ENCODE assay signal across 9 cellular contexts in genomic region chr9:33452828-33453271, GRCh38. TPM values are rescaled to one million over a fixed set of nuclear protein-coding genes. Genes with fewer than 3 reads are reported as not detected.
DNase-seq lines count a peak whose midpoint lies in the region; TF ChIP-seq lines count a peak whose summit lies in the region.
"Had no signal": no experiment of that assay in that cellular context is flagged by ENCODE, and none has a peak within 500 bp of the region (broad histone marks: within the 10 kb centered on the region; RNA-seq: fewer than 3 reads in every experiment).

No MANE protein-coding gene starts in this region.

- no peaks in the 10 kb centered on the region for H3K27me3 Mint-ChIP-seq in CD8-positive, alpha-beta memory T cell

- POLR2A ChIA-PET in CD8-positive, alpha-beta memory T cell (lab: Charles Lee) = interaction anchor here (0.6 to 1.1 kb wide), 3 partner anchors 9 to 82 kb away, joined by 3 to 7 read pairs (median 4); no protein-coding TSS in a partner anchor

- no peak overlapping the region for H3K4me3 ChIP-seq in CD8-positive, alpha-beta memory T cell (ENCODE audit: low read length)
- no peak overlapping the region for H3K4me3 ChIP-seq in fibroblast of villous mesenchyme (ENCODE audit: low read depth, low read length)
- no peak overlapping the region for H3K4me3 ChIP-seq in prostate gland

- H3K27ac ChIP-seq in CD8-positive, alpha-beta memory T cell (ENCODE audit: low read depth, low read length) = no peak overlapping the region
- H3K27ac ChIP-seq in prostate gland = no peak overlapping the region

- peak; percentile 26 for TF ChIP-seq POLR2A in prostate gland (IDR thresholded peaks at IDR 0.05)

- H3K4me1 Mint-ChIP-seq in CD8-positive, alpha-beta memory T cell = peaks cover 48 to 65% (median 51%) of the 10 kb centered on the region in 3 donors

- H3K9me3 ChIP-seq in CD8-positive, alpha-beta memory T cell (ENCODE audit: low read length) = no peaks in the 10 kb centered on the region
- H3K9me3 ChIP-seq in prostate gland = no peaks in the 10 kb centered on the region

- peak; percentile 20 to 64 (median 39) for DNase-seq in CD8-positive, alpha-beta memory T cell
- DNase-seq in H4 (ENCODE audit: low spot score) (peak; percentile 84), NOMO-1 treated with DMSO at 0.1 percent for 48 hours (lab: John Stamatoyannopoulos, UW; ENCODE audit: unreplicated experiment) (peak; percentile 66), fibroblast of villous mesenchyme (ENCODE audit: low read depth) (peak; percentile 78), prostate gland (ENCODE audit: low spot score) (peak; percentile 62), NCI-H1417 treated with DMSO at 0.1 percent for 48 hours (lab: John Stamatoyannopoulos, UW) (no peak), NCI-H187 treated with DMSO at 0.1 percent for 48 hours (lab: John Stamatoyannopoulos, UW) (no peak)
- peak; percentile 79 to 82 for DNase-seq in activated T-cell treated with anti-CD3 and anti-CD28 coated beads, Interleukin-2, amount 50 U/mL, for 48 hours

- no peaks in the 10 kb centered on the region for H3K36me3 ChIP-seq in CD8-positive, alpha-beta memory T cell (ENCODE audit: insufficient read depth, low read length)
- H3K36me3 ChIP-seq in prostate gland = no peaks in the 10 kb centered on the region

- H3K4me1 ChIP-seq in CD8-positive, alpha-beta memory T cell (ENCODE audit: insufficient read depth, low read length) = peaks cover 52% of the 10 kb centered on the region
- no peaks in the 10 kb centered on the region for H3K4me1 ChIP-seq in prostate gland (replicated peaks)

- peak; percentile 89 for TF ChIP-seq CTCF in fibroblast of villous mesenchyme (IDR thresholded peaks at IDR 0.05; ENCODE audit: insufficient read depth, low read depth, low read length)
- TF ChIP-seq CTCF in prostate gland (IDR thresholded peaks at IDR 0.05) = peak in 2 of 4 experiments; percentile 61 to 86

- H3K9me3 Mint-ChIP-seq in CD8-positive, alpha-beta memory T cell = no peaks in the 10 kb centered on the region

- H3K36me3 Mint-ChIP-seq in CD8-positive, alpha-beta memory T cell = no peaks in the 10 kb centered on the region

- H3K27me3 ChIP-seq in CD8-positive, alpha-beta memory T cell (ENCODE audit: insufficient read depth, low read length, poor library complexity, severe bottlenecking) = no peaks in the 10 kb centered on the region
- H3K27me3 ChIP-seq in prostate gland (replicated peaks; ENCODE audit: insufficient read depth) = no peaks in the 10 kb centered on the region

- H3K27ac Mint-ChIP-seq in CD8-positive, alpha-beta memory T cell = peak overlapping the region in 7 of 8 donors; percentile 54 to 95 (median 80)

- intact Hi-C loops in prostate gland (cut with DNase I) = no loop called here

- CTCF ChIA-PET in CD8-positive, alpha-beta memory T cell (lab: Charles Lee) = interaction anchor here (0.7 to 10.6 kb wide), 19 partner anchors 9 to 163 kb away, joined by 3 to 202 read pairs (median 5); partner anchors contain the start of genes NFX1 and NOL6

- WGBS in prostate gland = 20% methylated on average over 7 of the region's 7 CpGs

- H3K4me3 Mint-ChIP-seq in CD8-positive, alpha-beta memory T cell = peak overlapping the region in 5 of 7 donors; percentile 25 to 78 (median 50)

RNA-seq across cellular contexts. Expression of gene AQP3, which starts 5.5 kb away (rescaled TPM):
- total RNA-seq in CD8-positive, alpha-beta memory T cell = 1 to 10 TPM; 8.7 to 9.3 TPM
- 183 TPM for polyA plus RNA-seq in CD8-positive, alpha-beta memory T cell
- total RNA-seq in H4 (2014; rRNA removed; shearing (Covaris generic)) = 15.9 and 18.3 TPM in 2 replicates
- total RNA-seq in fibroblast of villous mesenchyme (0.86 and 0.97 TPM in 2 replicates), prostate gland (100 to 1,000 TPM; 200 to 327 TPM)

RNA-seq across cellular contexts. Expression of gene NOL6, which starts 20.9 kb away (rescaled TPM):
- 10 to 100 TPM; 90.8 to 93.0 TPM for total RNA-seq in CD8-positive, alpha-beta memory T cell
- 19.8 TPM for polyA plus RNA-seq in CD8-positive, alpha-beta memory T cell
- 23.4 and 30.1 TPM in 2 replicates for total RNA-seq in H4 (2014; rRNA removed; shearing (Covaris generic))
- total RNA-seq in fibroblast of villous mesenchyme (30.9 and 32.4 TPM in 2 replicates), prostate gland (10 to 100 TPM; 28.6 to 30.9 TPM)

RNA-seq across cellular contexts. Expression of gene AQP7, which starts 50.5 kb away (rescaled TPM):
- not detected for total RNA-seq in CD8-positive, alpha-beta memory T cell
- not detected for polyA plus RNA-seq in CD8-positive, alpha-beta memory T cell
- 0.97 TPM in 1 of 2 replicates, not detected in the other for total RNA-seq in H4 (2014; rRNA removed; shearing (Covaris generic))
- total RNA-seq in fibroblast of villous mesenchyme = not detected in 2 replicates
- 1 to 10 TPM in 1 of 2 donors, not detected in 1; 6.4 TPM for total RNA-seq in prostate gland
- total RNA-seq: temporal lobe had no signal

Comparison
In these comparisons a context has a peak if more than half of its experiments do, and no peak if none do; other contexts are left out.
1. DNase-seq: peak in CD8-positive, alpha-beta memory T cell (5 of 5), H4 (single experiment), NOMO-1 treated with DMSO at 0.1 percent for 48 hours (single experiment), activated T-cell treated with anti-CD3 and anti-CD28 coated beads, Interleukin-2, amount 50 U/mL, for 48 hours (2 of 2), fibroblast of villous mesenchyme (single experiment) and prostate gland (single experiment); none in NCI-H1417 treated with DMSO at 0.1 percent for 48 hours (single experiment) and NCI-H187 treated with DMSO at 0.1 percent for 48 hours (single experiment).
2. RNA of gene AQP3, which starts 5.5 kb away (total RNA-seq): 200 to 327 TPM in prostate gland; 15.9 to 18.3 TPM in H4, 8.7 to 9.3 TPM in CD8-positive, alpha-beta memory T cell and 0.86 to 0.97 TPM in fibroblast of villous mesenchyme; every median in the first group is over 10 times any median in the second.